ENCODE assay signal across 16 cellular contexts in genomic region chr2:127047054-127047453, GRCh38.
"Had no signal": no experiment of that assay in that cellular context is flagged by ENCODE, and none has a peak within 500 bp of the region (broad histone marks: within the 10 kb centered on the region; RNA-seq: fewer than 3 reads in every experiment).

No MANE protein-coding gene starts in this region.

- H3K4me1 Mint-ChIP-seq: activated naive CD8-positive, alpha-beta T cell treated with anti-CD3 and anti-CD28 coated beads, Interleukin-2, amount 50 U/mL, for 24 hours had no signal

- H3K9me3 ChIP-seq: colonic mucosa, heart right ventricle, left lung, tibial nerve had no signal

- H3K27me3 ChIP-seq: colonic mucosa, heart right ventricle, left lung, tibial nerve had no signal

- H3K36me3 ChIP-seq: colonic mucosa had no signal

- DNase-seq: activated CD4-positive, alpha-beta T cell treated with anti-CD3 and anti-CD28 coated beads for 1 hour; activated CD8-positive, alpha-beta T cell treated with anti-CD3 and anti-CD28 coated beads, Interleukin-2, amount 10 ng/mL, durations not matched to agents 7 days and 5 days; activated gamma-delta T cell treated with Interleukin-2 at 50 U/mL for 16 hours; activated naive CD8-positive, alpha-beta T cell treated with anti-CD3 and anti-CD28 coated beads, Interleukin-2, amount 50 U/mL, for 24 hours; activated T-cell treated with anti-CD3 and anti-CD28 coated beads, Interleukin-2, amount 50 U/mL, for 4 hours; effector CD4-positive, alpha-beta T cell; foreskin melanocyte; heart right ventricle; left lung; mesenchymal stem cell; nephron progenitor cell; SIG-M5 had no signal

- H3K9me3 Mint-ChIP-seq: activated naive CD8-positive, alpha-beta T cell treated with anti-CD3 and anti-CD28 coated beads, Interleukin-2, amount 50 U/mL, for 24 hours; nephron progenitor cell; T-helper 2 cell treated with Interferon-gamma antibody and Interleukin-4, amounts not matched to agents 5 μg/mL and 100 μg/mL, for 36 hours had no signal

- H3K4me3 Mint-ChIP-seq: activated CD8-positive, alpha-beta T cell treated with anti-CD3 and anti-CD28 coated beads, Interleukin-2, amount 10 ng/mL, durations not matched to agents 7 days and 5 days; activated naive CD8-positive, alpha-beta T cell treated with anti-CD3 and anti-CD28 coated beads, Interleukin-2, amount 50 U/mL, for 24 hours; activated T-cell treated with anti-CD3 and anti-CD28 coated beads, Interleukin-2, amount 50 U/mL, for 4 hours; nephron progenitor cell; T-helper 2 cell treated with Interferon-gamma antibody and Interleukin-4, amounts not matched to agents 5 μg/mL and 100 μg/mL, for 36 hours had no signal

- H3K27ac ChIP-seq: colonic mucosa, heart right ventricle, left lung, skin epidermis, tibial nerve had no signal

- H3K4me1 ChIP-seq: colonic mucosa had no signal

- ATAC-seq: activated CD8-positive, alpha-beta T cell treated with anti-CD3 and anti-CD28 coated beads, Interleukin-2, amount 10 ng/mL, durations not matched to agents 7 days and 5 days; activated naive CD8-positive, alpha-beta T cell treated with anti-CD3 and anti-CD28 coated beads, Interleukin-2, amount 50 U/mL, for 24 hours; activated T-cell treated with anti-CD3 and anti-CD28 coated beads, Interleukin-2, amount 50 U/mL, for 4 hours; heart right ventricle; left lung had no signal

- H3K27me3 Mint-ChIP-seq: activated naive CD8-positive, alpha-beta T cell treated with anti-CD3 and anti-CD28 coated beads, Interleukin-2, amount 50 U/mL, for 24 hours had no signal

- H3K27ac Mint-ChIP-seq: activated CD8-positive, alpha-beta T cell treated with anti-CD3 and anti-CD28 coated beads, Interleukin-2, amount 10 ng/mL, durations not matched to agents 7 days and 5 days; activated naive CD8-positive, alpha-beta T cell treated with anti-CD3 and anti-CD28 coated beads, Interleukin-2, amount 50 U/mL, for 24 hours; nephron progenitor cell had no signal

- H3K4me3 ChIP-seq: colonic mucosa, heart right ventricle, left lung, skin epidermis, tibial nerve had no signal
